8 cellular contexts compared by ENCODE assay signal in genomic region chr17:60602385-60602742, GRCh38.
DNase-seq lines count a peak whose midpoint lies in the region; ATAC-seq and TF ChIP-seq lines count a peak whose summit lies in the region.

No MANE protein-coding gene starts in this region.

- H3K4me3 Mint-ChIP-seq in stimulated activated effector memory CD8-positive, alpha-beta T cell treated with anti-CD3 and anti-CD28 coated beads, Interleukin-12 subunit alpha, Interleukin-12 subunit beta, amount 100 ng/mL, for 72 hours: peak overlapping the region; percentile 92

- peak overlapping the region; percentile 96 for H3K27ac Mint-ChIP-seq in stimulated activated effector memory CD8-positive, alpha-beta T cell treated with anti-CD3 and anti-CD28 coated beads, Interleukin-12 subunit alpha, Interleukin-12 subunit beta, amount 100 ng/mL, for 72 hours

- H3K4me3 ChIP-seq in WI38 (ENCODE audit: low read depth, low read length): peak overlapping the region; percentile 95
- H3K4me3 ChIP-seq in iPS-11a (ENCODE audit: low read depth, low read length): peak overlapping the region; percentile 87

- DNase-seq in DMS 273 (lab: John Stamatoyannopoulos, UW; ENCODE audit: unreplicated experiment) (peak; percentile 46), DMS 273 treated with DMSO at 0.1 percent for 48 hours (lab: John Stamatoyannopoulos, UW) (no peak), superior temporal gyrus (ENCODE audit: extremely low spot score) (no peak), NCI-H146 (lab: John Stamatoyannopoulos, UW) (no peak)
- DNase-seq in stimulated activated effector memory CD8-positive, alpha-beta T cell treated with anti-CD3 and anti-CD28 coated beads, Interleukin-12 subunit alpha, Interleukin-12 subunit beta, amount 100 ng/mL, for 72 hours (ENCODE audit: low spot score in 2 of 2): no peak
- no peak for DNase-seq in stimulated activated CD4-positive, alpha-beta T cell treated with anti-CD3 and anti-CD28 coated beads, Interleukin-1b, Interleukin-23, amount 100 ng/mL, for 48 hours

- no peak for TF ChIP-seq CTCF in WI38 (IDR thresholded peaks at IDR 0.05; ENCODE audit: low read depth, low read length)

- peaks cover 20% of the 10 kb centered on the region for H3K36me3 Mint-ChIP-seq in stimulated activated effector memory CD8-positive, alpha-beta T cell treated with anti-CD3 and anti-CD28 coated beads, Interleukin-12 subunit alpha, Interleukin-12 subunit beta, amount 100 ng/mL, for 72 hours

- peaks cover 52% of the 10 kb centered on the region for H3K4me1 Mint-ChIP-seq in stimulated activated effector memory CD8-positive, alpha-beta T cell treated with anti-CD3 and anti-CD28 coated beads, Interleukin-12 subunit alpha, Interleukin-12 subunit beta, amount 100 ng/mL, for 72 hours

- no peak for ATAC-seq in stimulated activated effector memory CD8-positive, alpha-beta T cell treated with anti-CD3 and anti-CD28 coated beads, Interleukin-12 subunit alpha, Interleukin-12 subunit beta, amount 100 ng/mL, for 72 hours

- no peaks in the 10 kb centered on the region for H3K9me3 Mint-ChIP-seq in stimulated activated effector memory CD8-positive, alpha-beta T cell treated with anti-CD3 and anti-CD28 coated beads, Interleukin-12 subunit alpha, Interleukin-12 subunit beta, amount 100 ng/mL, for 72 hours
